8 cellular contexts compared by ENCODE assay signal in genomic region chr1:230753586-230754251, GRCh38. TPM values are rescaled to one million over a fixed set of nuclear protein-coding genes. Genes with fewer than 3 reads are reported as not detected.
DNase-seq lines count a peak whose midpoint lies in the region; ATAC-seq, FAIRE-seq and TF ChIP-seq lines count a peak whose summit lies in the region.

No MANE protein-coding gene starts in this region.

- H3K4me1 ChIP-seq in mammary epithelial cell (ENCODE audit: insufficient read depth, low read length) (no peaks in the 10 kb centered on the region), HepG2 (ENCODE audit: insufficient read depth, low read length) (peaks cover 88% of the 10 kb centered on the region), suprapubic skin (peaks cover 12% of the 10 kb centered on the region)

- BruUV-seq in mammary epithelial cell (replicated peaks; lab: Mats Ljungman, UMichigan): no TSS peak
- BruUV-seq in HepG2 (replicated peaks; lab: Mats Ljungman, UMichigan): no TSS peak

- no peak for TF ChIP-seq RAD21 in HepG2 (CRISPR knock-in tag; IDR thresholded peaks at IDR 0.05)

- H4K20me1 ChIP-seq in mammary epithelial cell (ENCODE audit: insufficient read depth, low read length): no peaks in the 10 kb centered on the region
- no peaks in the 10 kb centered on the region for H4K20me1 ChIP-seq in HepG2 (ENCODE audit: insufficient read depth, low read length)

- no peak for TF ChIP-seq POLR2A in HepG2 (IDR thresholded peaks at IDR 0.05; ENCODE audit: insufficient read depth in 1 of 2, low read depth in 2 of 2, low read length in 2 of 2)
- TF ChIP-seq POLR2A in suprapubic skin (IDR thresholded peaks at IDR 0.05): no peak

- in situ Hi-C loops in mammary epithelial cell (cut with MboI; ENCODE audit: low sequenced_read_pairs in 2 of 2) (no loop called here), HepG2 (cut with HindIII; ENCODE audit: extremely low pct_ligation_motif_present, low pct_unique_long_range_greater_than_20kb) (no loop called here)

- peak; percentile 40 for DNase-seq in activated CD4-positive, alpha-beta T cell treated with anti-CD3 and anti-CD28 coated beads for 48 hours
- no peak for DNase-seq in activated CD4-positive, alpha-beta T cell treated with anti-CD3 and anti-CD28 coated beads, Interleukin-2, amount 50 U/mL, for 1 hour
- DNase-seq in NCI-H460 (ENCODE audit: extremely low read depth, low read depth) (peak; percentile 45), mammary epithelial cell (peak; percentile 6), HepG2 (ENCODE audit: low spot score) (peak; percentile 30), suprapubic skin (ENCODE audit: low spot score in 2 of 2) (peak in 1 of 2 donors; percentile 74)

- H3K79me2 ChIP-seq in mammary epithelial cell (ENCODE audit: insufficient read depth, low read length): no peaks in the 10 kb centered on the region
- no peaks in the 10 kb centered on the region for H3K79me2 ChIP-seq in HepG2 (ENCODE audit: insufficient read depth, low read length)

- H3K36me3 ChIP-seq in mammary epithelial cell (ENCODE audit: insufficient read depth, low read length) (no peaks in the 10 kb centered on the region), HepG2 (replicated peaks in 1 of 2; ENCODE audit: control insufficient read depth in 1 of 2, insufficient read depth in 2 of 2, low read length in 2 of 2) (no peaks in the 10 kb centered on the region), suprapubic skin (no peaks in the 10 kb centered on the region)

- TF ChIP-seq EP300 in HepG2 (IDR thresholded peaks at IDR 0.05; ENCODE audit: low read depth in 2 of 2, low read length in 2 of 2) (no peak), HepG2 (CRISPR knock-in tag; IDR thresholded peaks at IDR 0.05; ENCODE audit: borderline replicate concordance) (0 out of 2 replicates have a peak, but pooled peaks have one; percentile 13), suprapubic skin (IDR thresholded peaks at IDR 0.05) (no peak)

- 47% methylated on average over 21 of the region's 24 CpGs for WGBS in mammary epithelial cell (ENCODE audit: low coverage, missing lambda C conversion rate)
- 26% methylated on average over 21 of the region's 24 CpGs for WGBS in HepG2 (ENCODE audit: low lambda C conversion rate)
- 24% methylated on average over 20 of the region's 24 CpGs for WGBS in suprapubic skin

- H3K4me2 ChIP-seq in mammary epithelial cell (ENCODE audit: insufficient read depth, low read depth, low read length) (no peak overlapping the region), HepG2 (ENCODE audit: low read depth, low read length) (peak overlapping the region; percentile 87)

- dilution Hi-C loops in mammary epithelial cell (cut with HindIII; ENCODE audit: low sequenced_read_pairs): no loop called here

- H3K9ac ChIP-seq in mammary epithelial cell (ENCODE audit: insufficient read depth, low read length) (no peak overlapping the region), HepG2 (ENCODE audit: insufficient read depth, low read depth, low read length) (peak overlapping the region; percentile 44; the same call in 1 of the 2 replicates)

- H3K27me3 ChIP-seq in mammary epithelial cell (ENCODE audit: insufficient read depth, low read length) (no peaks in the 10 kb centered on the region), HepG2 (ENCODE audit: control insufficient read depth in 1 of 2, insufficient read depth in 2 of 2, low read length in 2 of 2) (no peaks in the 10 kb centered on the region), suprapubic skin (no peaks in the 10 kb centered on the region)

- no peak for TF ChIP-seq CTCF in mammary epithelial cell (conservative IDR thresholded peaks at IDR 0.05 in 1 of 2, IDR thresholded peaks at IDR 0.05 in 1 of 2; ENCODE audit: extremely low read depth in 1 of 2, insufficient read depth in 1 of 2, low read depth in 1 of 2, low read length in 2 of 2)
- TF ChIP-seq CTCF in HepG2 (CRISPR knock-in tag; IDR thresholded peaks at IDR 0.05): no peak
- TF ChIP-seq CTCF in suprapubic skin (IDR thresholded peaks at IDR 0.05): no peak

- no peak for FAIRE-seq in HepG2 (lab: Jason Lieb, UNC)

- CTCF ChIA-PET in mammary epithelial cell (lab: Charles Lee; ENCODE audit: low non-redundant PET) (interaction anchor here (0.6 kb wide), 1 partner anchor 111 kb away, joined by 3 read pairs; no protein-coding TSS in a partner anchor), HepG2 (lab: Yijun Ruan, JAX; ENCODE audit: low intra/inter-chr PET ratio, low total read pairs) (no interaction called here)

- POLR2A ChIA-PET in HepG2 (lab: Yijun Ruan, JAX): interaction anchor here (0.6 to 3.9 kb wide), 12 partner anchors 9 to 71 kb away, joined by 3 to 46 read pairs (median 4); partner anchors contain the start of gene AGT

- ATAC-seq in HepG2: peak; percentile 57
- no peak for ATAC-seq in HG03378 (IDR thresholded peaks at IDR 0.05; ENCODE audit: unreplicated experiment)
- ATAC-seq in GM21423 (IDR thresholded peaks at IDR 0.05; ENCODE audit: unreplicated experiment): no peak

- H3K27ac ChIP-seq in mammary epithelial cell (ENCODE audit: insufficient read depth, low read depth, low read length) (no peak overlapping the region), HepG2 (ENCODE audit: extremely low read length, insufficient read depth, low read length) (peak overlapping the region; percentile 40), suprapubic skin (no peak overlapping the region)

- H3K9me3 ChIP-seq in mammary epithelial cell (replicated peaks; ENCODE audit: insufficient read depth, low read length): no peaks in the 10 kb centered on the region
- H3K9me3 ChIP-seq in HepG2 (ENCODE audit: low read length): no peaks in the 10 kb centered on the region
- no peaks in the 10 kb centered on the region for H3K9me3 ChIP-seq in suprapubic skin

- intact Hi-C loops in mammary epithelial cell (cut with micrococcal nuclease) (no loop called here), HepG2 (cut with micrococcal nuclease; ENCODE audit: unreplicated experiment) (loop anchor here (5.0 kb wide), 1 partner anchor 41 kb away; the partner anchor contains the start of gene AGT)

- H2AFZ ChIP-seq in mammary epithelial cell (ENCODE audit: low read depth, low read length): peak overlapping the region; percentile 50
- no peak overlapping the region for H2AFZ ChIP-seq in HepG2 (ENCODE audit: low read length)

- H3K4me3 ChIP-seq in mammary epithelial cell (replicated peaks in 1 of 3; ENCODE audit: insufficient read depth in 1 of 3, low read depth in 2 of 3, low read length in 3 of 3): no peak overlapping the region
- peak overlapping the region; percentile 35 to 68 (median 57) for H3K4me3 ChIP-seq in HepG2 (replicated peaks in 1 of 3; ENCODE audit: insufficient read depth in 1 of 3, low read depth in 2 of 3, low read length in 3 of 3)
- H3K4me3 ChIP-seq in suprapubic skin: peak overlapping the region; percentile 28

RNA-seq across cellular contexts. Expression of gene CAPN9, which starts 6.5 kb away (rescaled TPM):
- 0.17 and 1.1 TPM in 2 replicates for total RNA-seq in NCI-H460 (2014; rRNA removed; shearing (Covaris generic))
- polyA plus RNA-seq in NCI-H460 (2014; cell fraction: nucleus; rRNA removed): 0.38 and 3.7 TPM in 2 replicates
- total RNA-seq in mammary epithelial cell (not detected), HepG2 (2016; rRNA removed; fragmentation: Illumina TruSeq; extraction: Trizol) (0.17 and 0.31 TPM in 2 replicates), suprapubic skin (1 to 10 TPM in 1 of 4 donors, under 1 TPM in 1, not detected in 2; 0.48 to 4.2 TPM)
- polyA plus RNA-seq in mammary epithelial cell (not detected), HepG2 (2011; rRNA removed) (0.04 and 0.10 TPM in 2 replicates)
- not detected for polyA minus RNA-seq in mammary epithelial cell
- not detected in 2 replicates for total RNA-seq in HepG2 (2016; cell fraction: cytosol; rRNA removed; fragmentation: Illumina TruSeq; extraction: Trizol; ENCODE audit: low read depth)
- 0.09 and 0.16 TPM in 2 replicates for total RNA-seq in HepG2 (2016; cell fraction: insoluble cytoplasmic fraction; rRNA removed; fragmentation: Illumina TruSeq; extraction: Trizol)
- total RNA-seq in HepG2 (2016; cell fraction: membrane; rRNA removed; fragmentation: Illumina TruSeq; extraction: Trizol): not detected in 2 replicates
- total RNA-seq in HepG2 (2016; cell fraction: nucleus; rRNA removed; fragmentation: Illumina TruSeq; extraction: Trizol): not detected in 2 replicates
- polyA plus RNA-seq in HepG2 (2011; cell fraction: cytosol; rRNA removed): 0.06 and 0.11 TPM in 2 replicates
- 0.19 TPM in 1 of 2 replicates, not detected in the other for polyA plus RNA-seq in HepG2 (2011; cell fraction: nucleus; rRNA removed)
- polyA plus RNA-seq in HepG2 (2012): 0.09 TPM in 1 of 2 replicates, not detected in the other
- 0.26 TPM in 1 of 2 replicates, not detected in the other for polyA plus RNA-seq in HepG2 (2016; cell fraction: cytosol; fragmentation: Illumina TruSeq; extraction: Trizol; ENCODE audit: low read depth)
- not detected in 2 replicates for polyA plus RNA-seq in HepG2 (2016; cell fraction: insoluble cytoplasmic fraction; fragmentation: Illumina TruSeq; extraction: Trizol; ENCODE audit: low read depth)
- 0.06 TPM in 1 of 2 replicates, not detected in the other for polyA plus RNA-seq in HepG2 (2016; cell fraction: membrane; fragmentation: Illumina TruSeq; extraction: Trizol; ENCODE audit: low read depth)
- 0.21 TPM in 1 of 2 replicates, not detected in the other for polyA plus RNA-seq in HepG2 (2016; cell fraction: nucleus; fragmentation: Illumina TruSeq; extraction: Trizol; ENCODE audit: insufficient read depth, low read depth)
- polyA minus RNA-seq in HepG2 (2011; rRNA and poly(A)+ RNA removed; ENCODE audit: low replicate concordance): 0.12 TPM in 1 of 2 replicates, not detected in the other
- polyA minus RNA-seq in HepG2 (2011; cell fraction: cytosol; rRNA and poly(A)+ RNA removed): not detected in 2 replicates
- not detected in 2 replicates for polyA minus RNA-seq in HepG2 (2011; cell fraction: nucleus; rRNA and poly(A)+ RNA removed)

RNA-seq across cellular contexts. Expression of gene AGT, which starts 39.8 kb away (rescaled TPM):
- not detected in 2 replicates for total RNA-seq in NCI-H460 (2014; rRNA removed; shearing (Covaris generic))
- polyA plus RNA-seq in NCI-H460 (2014; cell fraction: nucleus; rRNA removed): 0.31 TPM in 1 of 2 replicates, not detected in the other
- total RNA-seq in mammary epithelial cell (under 1 TPM in 1 of 2 donors, not detected in 1; 0.17 TPM), HepG2 (2016; rRNA removed; fragmentation: Illumina TruSeq; extraction: Trizol) (378 and 892 TPM in 2 replicates), suprapubic skin (1 to 10 TPM in 2 of 4 donors, not detected in 2; 1.6 to 5.0 TPM)
- polyA plus RNA-seq in mammary epithelial cell (not detected), HepG2 (2011; rRNA removed) (2,071 and 2,729 TPM in 2 replicates)
- polyA minus RNA-seq in mammary epithelial cell: not detected
- 75.9 and 76.7 TPM in 2 replicates for total RNA-seq in HepG2 (2016; cell fraction: cytosol; rRNA removed; fragmentation: Illumina TruSeq; extraction: Trizol; ENCODE audit: low read depth)
- total RNA-seq in HepG2 (2016; cell fraction: insoluble cytoplasmic fraction; rRNA removed; fragmentation: Illumina TruSeq; extraction: Trizol): 368 and 897 TPM in 2 replicates
- 150 and 163 TPM in 2 replicates for total RNA-seq in HepG2 (2016; cell fraction: membrane; rRNA removed; fragmentation: Illumina TruSeq; extraction: Trizol)
- total RNA-seq in HepG2 (2016; cell fraction: nucleus; rRNA removed; fragmentation: Illumina TruSeq; extraction: Trizol): 728 and 881 TPM in 2 replicates
- polyA plus RNA-seq in HepG2 (2011; cell fraction: cytosol; rRNA removed): 1,947 and 1,991 TPM in 2 replicates
- 1,234 and 1,580 TPM in 2 replicates for polyA plus RNA-seq in HepG2 (2011; cell fraction: nucleus; rRNA removed)
- polyA plus RNA-seq in HepG2 (2012): 1,477 and 1,796 TPM in 2 replicates
- 105 and 108 TPM in 2 replicates for polyA plus RNA-seq in HepG2 (2016; cell fraction: cytosol; fragmentation: Illumina TruSeq; extraction: Trizol; ENCODE audit: low read depth)
- 413 and 471 TPM in 2 replicates for polyA plus RNA-seq in HepG2 (2016; cell fraction: insoluble cytoplasmic fraction; fragmentation: Illumina TruSeq; extraction: Trizol; ENCODE audit: low read depth)
- 154 and 159 TPM in 2 replicates for polyA plus RNA-seq in HepG2 (2016; cell fraction: membrane; fragmentation: Illumina TruSeq; extraction: Trizol; ENCODE audit: low read depth)
- polyA plus RNA-seq in HepG2 (2016; cell fraction: nucleus; fragmentation: Illumina TruSeq; extraction: Trizol; ENCODE audit: insufficient read depth, low read depth): 1,282 and 1,316 TPM in 2 replicates
- 0.94 and 2,464 TPM in 2 replicates for polyA minus RNA-seq in HepG2 (2011; rRNA and poly(A)+ RNA removed; ENCODE audit: low replicate concordance)
- 761 and 986 TPM in 2 replicates for polyA minus RNA-seq in HepG2 (2011; cell fraction: cytosol; rRNA and poly(A)+ RNA removed)
- 279 and 432 TPM in 2 replicates for polyA minus RNA-seq in HepG2 (2011; cell fraction: nucleus; rRNA and poly(A)+ RNA removed)

Comparison
In these comparisons a context has a peak if more than half of its experiments do, and no peak if none do; other contexts are left out.
1. H3K4me3 ChIP-seq: peak in HepG2 (3 of 3) and suprapubic skin (single experiment); none in mammary epithelial cell (0 of 3).
2. RNA of gene AGT, which starts 39.8 kb away (total RNA-seq): 75.9 to 897 TPM in HepG2; 1.6 to 5.0 TPM in suprapubic skin, 0.17 TPM in mammary epithelial cell and not detected in NCI-H460; every median in the first group is over 10 times any median in the second.